In genomic region chr2:6418316-6418715, GRCh38 we compare ENCODE assay signal across 22 cellular contexts.
DNase-seq lines count a peak whose midpoint lies in the region; ATAC-seq lines count a peak whose summit lies in the region.
"Had no signal": no experiment of that assay in that cellular context is flagged by ENCODE, and none has a peak within 500 bp of the region (broad histone marks: within the 10 kb centered on the region; RNA-seq: fewer than 3 reads in every experiment).

No MANE protein-coding gene starts in this region.

- H3K4me1 Mint-ChIP-seq in stimulated activated memory B cell treated with anti-CD40 and anti-IgM and Interleukin-4, amounts not matched to agents 10 μg/mL and 1 μg/mL and 100 μg/mL, for 72 hours: peaks cover 11% of the 10 kb centered on the region
- H3K4me1 Mint-ChIP-seq: CD4-positive, CD25-positive, alpha-beta regulatory T cell had no signal

- 0 out of 2 replicates have a peak overlapping the region, but pooled peaks have one; percentile 14 for H3K4me3 ChIP-seq in SK-N-MC
- H3K4me3 ChIP-seq in mesenchymal stem cell (ENCODE audit: insufficient read depth in 1 of 2, low read depth in 1 of 2, low read length in 2 of 2): no peak overlapping the region
- H3K4me3 ChIP-seq in neuronal stem cell (ENCODE audit: low read length in 2 of 2): no peak overlapping the region
- H3K4me3 ChIP-seq: GM23248, K562 had no signal

- H4K91ac ChIP-seq in mesenchymal stem cell (ENCODE audit: low read length) (no peak overlapping the region), neuronal stem cell (ENCODE audit: low read depth, low read length, poor library complexity) (no peak overlapping the region)

- peaks cover 3% of the 10 kb centered on the region for H3K9me3 Mint-ChIP-seq in stimulated activated memory B cell treated with anti-CD40 and anti-IgM and Interleukin-4, amounts not matched to agents 10 μg/mL and 1 μg/mL and 100 μg/mL, for 72 hours
- H3K9me3 Mint-ChIP-seq: H9 had no signal

- H2AFZ ChIP-seq in mesenchymal stem cell (ENCODE audit: low read depth, low read length) (no peak overlapping the region), neuronal stem cell (ENCODE audit: low read length) (peak overlapping the region; percentile 77)
- H2AFZ ChIP-seq: GM23248 had no signal

- H2BK120ac ChIP-seq in mesenchymal stem cell (ENCODE audit: low read depth, low read length) (no peak overlapping the region), neuronal stem cell (ENCODE audit: low read depth, low read length) (no peak overlapping the region)

- H3K27ac ChIP-seq in SK-N-MC (peak overlapping the region; percentile 62), mesenchymal stem cell (ENCODE audit: low read length, poor library complexity, severe bottlenecking) (no peak overlapping the region), neuronal stem cell (replicated peaks; ENCODE audit: low read length) (no peak overlapping the region)
- H3K27ac ChIP-seq: GM23248 had no signal

- H2BK15ac ChIP-seq in mesenchymal stem cell (ENCODE audit: low read depth, poor library complexity, severe bottlenecking) (no peak overlapping the region), neuronal stem cell (ENCODE audit: low read length) (no peak overlapping the region)

- H3K4me3 Mint-ChIP-seq in stimulated activated memory B cell treated with anti-CD40 and anti-IgM and Interleukin-4, amounts not matched to agents 10 μg/mL and 1 μg/mL and 100 μg/mL, for 72 hours: no peak overlapping the region
- H3K4me3 Mint-ChIP-seq: CD4-positive, CD25-positive, alpha-beta regulatory T cell; H9 had no signal

- no peak overlapping the region for H3K9ac ChIP-seq in SK-N-MC (ENCODE audit: insufficient read length)
- no peak overlapping the region for H3K9ac ChIP-seq in mesenchymal stem cell (ENCODE audit: low read length)
- H3K9ac ChIP-seq in neuronal stem cell (ENCODE audit: low read depth, low read length, poor library complexity): no peak overlapping the region
- H3K9ac ChIP-seq: GM23248, SK-N-SH had no signal

- no peaks in the 10 kb centered on the region for H3K27me3 Mint-ChIP-seq in stimulated activated memory B cell treated with anti-CD40 and anti-IgM and Interleukin-4, amounts not matched to agents 10 μg/mL and 1 μg/mL and 100 μg/mL, for 72 hours
- H3K27me3 Mint-ChIP-seq: CD4-positive, CD25-positive, alpha-beta regulatory T cell had no signal

- no peak overlapping the region for H3K18ac ChIP-seq in mesenchymal stem cell (ENCODE audit: low read depth in 1 of 2, low read length in 2 of 2)
- no peak overlapping the region for H3K18ac ChIP-seq in neuronal stem cell (ENCODE audit: low read length)

- H3K36me3 ChIP-seq in SK-N-MC (ENCODE audit: insufficient read depth, low read length) (no peaks in the 10 kb centered on the region), mesenchymal stem cell (ENCODE audit: control insufficient read depth in 1 of 2, insufficient read depth in 2 of 2, low read depth in 1 of 2, low read length in 2 of 2) (no peaks in the 10 kb centered on the region), neuronal stem cell (replicated peaks in 1 of 2; ENCODE audit: control insufficient read depth in 2 of 2, insufficient read depth in 2 of 2, low read length in 2 of 2) (no peaks in the 10 kb centered on the region)
- H3K36me3 ChIP-seq: BE2C had no signal

- H2BK12ac ChIP-seq in mesenchymal stem cell (ENCODE audit: low read length in 2 of 2) (no peak overlapping the region), neuronal stem cell (ENCODE audit: low read length) (no peak overlapping the region)

- H3K9me3 ChIP-seq in SK-N-MC (ENCODE audit: low read depth, low read length): no peaks in the 10 kb centered on the region
- H3K9me3 ChIP-seq in mesenchymal stem cell (ENCODE audit: control insufficient read depth, low read length): no peaks in the 10 kb centered on the region
- peaks cover 0 to 7% of the 10 kb centered on the region in 2 donors for H3K9me3 ChIP-seq in neuronal stem cell (replicated peaks in 1 of 2; ENCODE audit: control insufficient read depth in 2 of 2, insufficient read depth in 1 of 2, low read depth in 1 of 2, low read length in 2 of 2)
- H3K9me3 ChIP-seq: BE2C, SK-N-SH had no signal

- H3K14ac ChIP-seq in mesenchymal stem cell (ENCODE audit: low read length in 2 of 2) (no peak overlapping the region), neuronal stem cell (ENCODE audit: low read length) (no peak overlapping the region)

- no peak for ATAC-seq in HG03432 (IDR thresholded peaks at IDR 0.05; ENCODE audit: unreplicated experiment)
- no peak for ATAC-seq in stimulated activated memory B cell treated with anti-CD40 and anti-IgM and Interleukin-4, amounts not matched to agents 10 μg/mL and 1 μg/mL and 100 μg/mL, for 72 hours
- ATAC-seq: K562 had no signal

- no peaks in the 10 kb centered on the region for H3K36me3 Mint-ChIP-seq in stimulated activated memory B cell treated with anti-CD40 and anti-IgM and Interleukin-4, amounts not matched to agents 10 μg/mL and 1 μg/mL and 100 μg/mL, for 72 hours
- H3K36me3 Mint-ChIP-seq: CD4-positive, CD25-positive, alpha-beta regulatory T cell had no signal

- H3K4me1 ChIP-seq in mesenchymal stem cell (ENCODE audit: control insufficient read depth, insufficient read depth, low read depth, low read length): no peaks in the 10 kb centered on the region
- peaks cover 0 to 15% of the 10 kb centered on the region in 2 donors for H3K4me1 ChIP-seq in neuronal stem cell (ENCODE audit: control insufficient read depth in 2 of 2, insufficient read depth in 1 of 2, low read depth in 1 of 2, low read length in 2 of 2)
- H3K4me1 ChIP-seq: BE2C had no signal

- H3K4ac ChIP-seq in mesenchymal stem cell (ENCODE audit: low read depth in 1 of 2, low read length in 2 of 2) (no peak overlapping the region), neuronal stem cell (ENCODE audit: low read length) (no peak overlapping the region)

- H2AK5ac ChIP-seq in mesenchymal stem cell (ENCODE audit: low read length, severe bottlenecking) (no peak overlapping the region), neuronal stem cell (ENCODE audit: low read depth, low read length) (no peak overlapping the region)

- H4K8ac ChIP-seq in mesenchymal stem cell (ENCODE audit: low read length) (no peak overlapping the region), neuronal stem cell (ENCODE audit: low read depth, low read length) (no peak overlapping the region)

- no CpG with 5 or more reads among the region's 1 CpG for WGBS in mesenchymal stem cell
- WGBS in neuronal stem cell (ENCODE audit: extremely low coverage in 2 of 2, insufficient read length in 2 of 2, insufficient replicate concordance in 1 of 2), 2 donors: no CpG with 5 or more reads among the region's 1 CpG

- H3K79me1 ChIP-seq in mesenchymal stem cell (replicated peaks; ENCODE audit: low read length, poor library complexity, severe bottlenecking): no peaks in the 10 kb centered on the region
- H3K79me1 ChIP-seq in neuronal stem cell (ENCODE audit: low read depth, low read length): no peaks in the 10 kb centered on the region

- H3K27me3 ChIP-seq in mesenchymal stem cell (ENCODE audit: control insufficient read depth in 1 of 2, insufficient read depth in 1 of 2, low read length in 2 of 2) (no peaks in the 10 kb centered on the region), neuronal stem cell (ENCODE audit: control insufficient read depth in 3 of 3, insufficient read depth in 3 of 3, low read depth in 1 of 3, low read length in 3 of 3) (no peaks in the 10 kb centered on the region)
- H3K27me3 ChIP-seq: BE2C had no signal

- DNase-seq in SK-N-MC (ENCODE audit: low read depth, low spot score): peak; percentile 40
- peak; percentile 2 for DNase-seq in mesenchymal stem cell
- DNase-seq in neuronal stem cell (ENCODE audit: low spot score): peak; percentile 17
- no peak for DNase-seq in NCI-H1436 (lab: John Stamatoyannopoulos, UW)
- DNase-seq in NCI-H1436 treated with DMSO at 0.1 percent for 48 hours (lab: John Stamatoyannopoulos, UW): no peak
- DNase-seq: BE2C; CD4-positive, CD25-positive, alpha-beta regulatory T cell; DMS53; GM23248; H9; Kasumi-1; MV-4-11; NCI-H1105; NCI-H2029; NCI-H69; Right ventricle myocardium superior; RPMI8226; SK-N-SH; SW 1271 had no signal

- no peak overlapping the region for H3K23ac ChIP-seq in mesenchymal stem cell (ENCODE audit: low read length in 2 of 2)
- no peak overlapping the region for H3K23ac ChIP-seq in neuronal stem cell (ENCODE audit: low read depth, low read length, poor library complexity)

- no peak overlapping the region for H3K27ac Mint-ChIP-seq in stimulated activated memory B cell treated with anti-CD40 and anti-IgM and Interleukin-4, amounts not matched to agents 10 μg/mL and 1 μg/mL and 100 μg/mL, for 72 hours
- H3K27ac Mint-ChIP-seq: CD4-positive, CD25-positive, alpha-beta regulatory T cell had no signal

- H2BK5ac ChIP-seq in mesenchymal stem cell (ENCODE audit: low read depth, low read length, poor library complexity, severe bottlenecking): no peak overlapping the region
- H2BK5ac ChIP-seq in neuronal stem cell (ENCODE audit: low read length): no peak overlapping the region

- no peak overlapping the region for H3K4me2 ChIP-seq in mesenchymal stem cell (ENCODE audit: low read length, poor library complexity, severe bottlenecking)
- no peak overlapping the region for H3K4me2 ChIP-seq in neuronal stem cell (ENCODE audit: insufficient read depth, low read length, poor library complexity, severe bottlenecking)
- H3K4me2 ChIP-seq: SK-N-SH had no signal

Comparison
In these comparisons a context has a peak if more than half of its experiments do, and no peak if none do; other contexts are left out.
1. DNase-seq: peak in SK-N-MC (single experiment), mesenchymal stem cell (single experiment) and neuronal stem cell (single experiment); none in NCI-H1436 (single experiment) and NCI-H1436 treated with DMSO at 0.1 percent for 48 hours (single experiment).